In genomic region chr22:48212727-48213126, GRCh38 we compare ENCODE assay signal across 18 cellular contexts.
"Had no signal": no experiment of that assay in that cellular context is flagged by ENCODE, and none has a peak within 500 bp of the region (broad histone marks: within the 10 kb centered on the region; RNA-seq: fewer than 3 reads in every experiment).

No MANE protein-coding gene starts in this region.

- H3K4me1 ChIP-seq: pancreas, parathyroid adenoma, prostate gland, psoas muscle, right atrium auricular region, right lobe of liver, sigmoid colon, spleen had no signal

- H3K9me3 ChIP-seq: neutrophil, ovary, pancreas, prostate gland, psoas muscle, right atrium auricular region, right lobe of liver, sigmoid colon, spleen had no signal

- H3K4me3 ChIP-seq: neural progenitor cell, ovary, pancreas, prostate gland, psoas muscle, right atrium auricular region, right lobe of liver, sigmoid colon, skin epidermis, smooth muscle cell, spleen had no signal

- H3K36me3 ChIP-seq: neural progenitor cell, neutrophil, ovary, pancreas, prostate gland, right atrium auricular region, right lobe of liver, sigmoid colon, spleen had no signal

- H3K27ac ChIP-seq: neural progenitor cell, neutrophil, ovary, pancreas, parathyroid adenoma, prostate gland, psoas muscle, right atrium auricular region, right lobe of liver, sigmoid colon, skin epidermis, spleen had no signal

- ATAC-seq: naive thymus-derived CD8-positive, alpha-beta T cell; natural killer cell; natural killer cell treated with Interleukin-12 subunit alpha and Interleukin-12 subunit beta and Interleukin-15 and Interleukin-18, amount 100 ng/mL, for 72 hours; pancreas; psoas muscle; right cardiac atrium; right lobe of liver; sciatic nerve had no signal
